Comparison of ENCODE assay signal across 28 cellular contexts in the genomic region with DNA sequence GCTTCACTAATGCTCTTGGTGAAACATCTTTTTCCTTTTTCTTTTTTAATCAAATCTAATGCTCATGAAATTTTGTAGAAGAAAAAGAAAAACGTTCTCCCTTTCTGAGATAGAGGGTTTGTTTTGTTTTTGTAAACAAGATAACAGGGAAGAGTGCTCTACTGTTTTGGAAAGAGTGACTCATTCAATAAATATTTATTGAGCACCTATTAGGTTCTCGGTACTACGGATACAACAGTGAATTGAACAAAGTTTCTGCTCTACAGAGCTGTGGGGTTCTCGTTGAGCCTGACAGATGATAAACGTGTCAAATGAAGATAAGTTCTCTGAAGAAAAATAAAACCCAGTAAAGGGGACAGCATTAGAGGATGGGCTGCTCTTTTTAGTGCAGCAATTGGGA.
"Had no signal": no experiment of that assay in that cellular context is flagged by ENCODE, and none has a peak within 500 bp of the region (broad histone marks: within the 10 kb centered on the region; RNA-seq: fewer than 3 reads in every experiment).

No MANE protein-coding gene starts in this region.

- H3K9me3 ChIP-seq: ascending aorta, body of pancreas, SJCRH30, SK-N-SH had no signal

- ATAC-seq: activated CD4-positive, alpha-beta T cell treated with anti-CD3 and anti-CD28 coated beads for 36 hours; activated naive CD4-positive, alpha-beta T cell treated with anti-CD3 and anti-CD28 coated beads, Interleukin-2, amount 50 U/mL, for 72 hours; activated naive CD8-positive, alpha-beta T cell treated with anti-CD3 and anti-CD28 coated beads, Interleukin-2, amount 50 U/mL, for 24 hours; body of pancreas; Panc1; Right ventricle myocardium inferior had no signal

- H3K27ac ChIP-seq: ascending aorta, body of pancreas, KMS-11, SJCRH30, VCaP had no signal

- H3K27me3 ChIP-seq: ascending aorta, body of pancreas, SJCRH30 had no signal

- H3K4me3 ChIP-seq: ascending aorta, body of pancreas, SJCRH30 had no signal

- H3K36me3 ChIP-seq: ascending aorta, SJCRH30 had no signal

- H3K9me2 ChIP-seq: SK-N-SH had no signal

- DNase-seq: activated CD4-positive, alpha-beta memory T cell treated with anti-CD3 and anti-CD28 coated beads, Interleukin-2, amount 10 ng/mL, durations not matched to agents 7 days and 5 days; activated CD4-positive, alpha-beta T cell treated with anti-CD3 and anti-CD28 coated beads for 36 hours; activated CD4-positive, alpha-beta T cell treated with anti-CD3 and anti-CD28 coated beads, Interleukin-2, amount 50 U/mL, for 1 hour; activated CD8-positive, alpha-beta memory T cell treated with anti-CD3 and anti-CD28 coated beads, Interleukin-2, amount 50 U/mL, for 48 hours; activated effector memory CD4-positive, alpha-beta T cell treated with Interleukin-2 at 50 U/mL for 16 hours; activated naive CD4-positive, alpha-beta T cell; activated naive CD8-positive, alpha-beta T cell treated with anti-CD3 and anti-CD28 coated beads, Interleukin-2, amount 50 U/mL, for 24 hours; activated T-cell treated with anti-CD3 and anti-CD28 coated beads, Interleukin-2, amount 50 U/mL, for 1 hour; amniotic stem cell; body of pancreas; NCI-H1092; NCI-H1417; NCI-H1930; NCI-H2107; NCI-H2171 treated with DMSO at 0.1 percent for 48 hours; NCI-H226; NCI-H526; NCI-H82; RPMI8226; SJCRH30; SK-N-SH; T-helper 1 cell had no signal

- H3K4me2 ChIP-seq: KMS-11, SK-N-SH had no signal

- H3K9ac ChIP-seq: KMS-11, SK-N-SH had no signal
